Comparison of ENCODE assay signal across 9 cellular contexts in genomic region chr17:81901167-81902022, GRCh38. TPM values are rescaled to one million over a fixed set of nuclear protein-coding genes. Genes with fewer than 3 reads are reported as not detected.
DNase-seq lines count a peak whose midpoint lies in the region; ATAC-seq, FAIRE-seq and TF ChIP-seq lines count a peak whose summit lies in the region.
"Had no signal": no experiment of that assay in that cellular context is flagged by ENCODE, and none has a peak within 500 bp of the region (broad histone marks: within the 10 kb centered on the region; RNA-seq: fewer than 3 reads in every experiment).

No MANE protein-coding gene starts in this region.

- POLR2A ChIA-PET in activated CD4-positive, alpha-beta T cell treated with anti-CD3 and anti-CD28 coated beads for 36 hours (lab: Charles Lee) = no interaction called here

- H3K27ac Mint-ChIP-seq in activated CD4-positive, alpha-beta T cell treated with anti-CD3 and anti-CD28 coated beads for 36 hours = no peak overlapping the region
- H3K27ac Mint-ChIP-seq in activated naive CD8-positive, alpha-beta T cell treated with anti-CD3 and anti-CD28 coated beads, Interleukin-2, amount 50 U/mL, for 24 hours = no peak overlapping the region
- no peak overlapping the region for H3K27ac Mint-ChIP-seq in stimulated activated memory B cell treated with anti-CD40 and anti-IgM and Interleukin-4, amounts not matched to agents 10 μg/mL and 1 μg/mL and 100 μg/mL, for 72 hours
- no peak overlapping the region for H3K27ac Mint-ChIP-seq in endothelial cell (ENCODE audit: unreplicated experiment)

- no peak for DNase-seq in activated CD4-positive, alpha-beta T cell treated with anti-CD3 and anti-CD28 coated beads for 36 hours
- no peak for DNase-seq in activated CD4-positive, alpha-beta T cell treated with anti-CD3 and anti-CD28 coated beads for 4 hours
- no peak for DNase-seq in activated naive CD8-positive, alpha-beta T cell treated with anti-CD3 and anti-CD28 coated beads, Interleukin-2, amount 50 U/mL, for 24 hours
- DNase-seq in left lobe of liver (ENCODE audit: low spot score) (no peak), ecto neural progenitor cell (ENCODE audit: low spot score) (no peak), HTR-8/SVneo (ENCODE audit: insufficient read length, low spot score) (no peak), endothelial cell (ENCODE audit: low spot score) (no peak)
- DNase-seq: activated CD4-positive, alpha-beta T cell treated with anti-CD3 and anti-CD28 coated beads for 48 hours had no signal

- peaks cover 5% of the 10 kb centered on the region for H3K27me3 Mint-ChIP-seq in activated CD4-positive, alpha-beta T cell treated with anti-CD3 and anti-CD28 coated beads for 36 hours
- H3K27me3 Mint-ChIP-seq in activated naive CD8-positive, alpha-beta T cell treated with anti-CD3 and anti-CD28 coated beads, Interleukin-2, amount 50 U/mL, for 24 hours = peaks cover 7% of the 10 kb centered on the region
- peaks cover 14% of the 10 kb centered on the region for H3K27me3 Mint-ChIP-seq in stimulated activated memory B cell treated with anti-CD40 and anti-IgM and Interleukin-4, amounts not matched to agents 10 μg/mL and 1 μg/mL and 100 μg/mL, for 72 hours
- peaks cover 14% of the 10 kb centered on the region for H3K27me3 Mint-ChIP-seq in endothelial cell (ENCODE audit: unreplicated experiment)

- peaks cover 5% of the 10 kb centered on the region for H3K4me1 Mint-ChIP-seq in activated CD4-positive, alpha-beta T cell treated with anti-CD3 and anti-CD28 coated beads for 36 hours
- H3K4me1 Mint-ChIP-seq in activated naive CD8-positive, alpha-beta T cell treated with anti-CD3 and anti-CD28 coated beads, Interleukin-2, amount 50 U/mL, for 24 hours = peaks cover 6% of the 10 kb centered on the region
- peaks cover 6% of the 10 kb centered on the region for H3K4me1 Mint-ChIP-seq in stimulated activated memory B cell treated with anti-CD40 and anti-IgM and Interleukin-4, amounts not matched to agents 10 μg/mL and 1 μg/mL and 100 μg/mL, for 72 hours
- H3K4me1 Mint-ChIP-seq in endothelial cell (ENCODE audit: unreplicated experiment) = no peaks in the 10 kb centered on the region

- FAIRE-seq in HTR-8/SVneo (lab: Jason Lieb, UNC) = no peak

- no peaks in the 10 kb centered on the region for H3K9me3 Mint-ChIP-seq in activated CD4-positive, alpha-beta T cell treated with anti-CD3 and anti-CD28 coated beads for 36 hours (ENCODE audit: low read depth)
- no peaks in the 10 kb centered on the region for H3K9me3 Mint-ChIP-seq in activated naive CD8-positive, alpha-beta T cell treated with anti-CD3 and anti-CD28 coated beads, Interleukin-2, amount 50 U/mL, for 24 hours
- H3K9me3 Mint-ChIP-seq in stimulated activated memory B cell treated with anti-CD40 and anti-IgM and Interleukin-4, amounts not matched to agents 10 μg/mL and 1 μg/mL and 100 μg/mL, for 72 hours = no peaks in the 10 kb centered on the region
- no peaks in the 10 kb centered on the region for H3K9me3 Mint-ChIP-seq in endothelial cell (ENCODE audit: unreplicated experiment)

- TF ChIP-seq CTCF in endothelial cell (IDR thresholded peaks at IDR 0.05; ENCODE audit: unreplicated experiment) = no peak

- intact Hi-C loops in activated CD4-positive, alpha-beta T cell treated with anti-CD3 and anti-CD28 coated beads for 36 hours (cut with DNase I, micrococcal nuclease) = no loop called here

- ATAC-seq in activated CD4-positive, alpha-beta T cell treated with anti-CD3 and anti-CD28 coated beads for 36 hours = peak; percentile 6
- peak; percentile 21 for ATAC-seq in activated naive CD8-positive, alpha-beta T cell treated with anti-CD3 and anti-CD28 coated beads, Interleukin-2, amount 50 U/mL, for 24 hours
- peak; percentile 4 for ATAC-seq in left lobe of liver
- ATAC-seq in stimulated activated memory B cell treated with anti-CD40 and anti-IgM and Interleukin-4, amounts not matched to agents 10 μg/mL and 1 μg/mL and 100 μg/mL, for 72 hours = peak; percentile 9

- no peak overlapping the region for H3K4me3 Mint-ChIP-seq in activated CD4-positive, alpha-beta T cell treated with anti-CD3 and anti-CD28 coated beads for 36 hours
- H3K4me3 Mint-ChIP-seq in activated naive CD8-positive, alpha-beta T cell treated with anti-CD3 and anti-CD28 coated beads, Interleukin-2, amount 50 U/mL, for 24 hours = no peak overlapping the region
- H3K4me3 Mint-ChIP-seq in stimulated activated memory B cell treated with anti-CD40 and anti-IgM and Interleukin-4, amounts not matched to agents 10 μg/mL and 1 μg/mL and 100 μg/mL, for 72 hours = no peak overlapping the region
- H3K4me3 Mint-ChIP-seq in endothelial cell (ENCODE audit: unreplicated experiment) = no peak overlapping the region

- peaks cover 33% of the 10 kb centered on the region for H3K36me3 Mint-ChIP-seq in activated CD4-positive, alpha-beta T cell treated with anti-CD3 and anti-CD28 coated beads for 36 hours (ENCODE audit: low read depth)
- H3K36me3 Mint-ChIP-seq in activated naive CD8-positive, alpha-beta T cell treated with anti-CD3 and anti-CD28 coated beads, Interleukin-2, amount 50 U/mL, for 24 hours (ENCODE audit: low read depth) = peaks cover 12% of the 10 kb centered on the region
- H3K36me3 Mint-ChIP-seq in stimulated activated memory B cell treated with anti-CD40 and anti-IgM and Interleukin-4, amounts not matched to agents 10 μg/mL and 1 μg/mL and 100 μg/mL, for 72 hours = peaks cover 37% of the 10 kb centered on the region
- H3K36me3 Mint-ChIP-seq in endothelial cell (ENCODE audit: low read depth, unreplicated experiment) = peaks cover 16% of the 10 kb centered on the region

- CTCF ChIA-PET in activated CD4-positive, alpha-beta T cell treated with anti-CD3 and anti-CD28 coated beads for 36 hours (lab: Charles Lee) = interaction anchor here (0.5 kb wide), 1 partner anchor 262 kb away, joined by 3 read pairs; no protein-coding TSS in a partner anchor

RNA-seq across cellular contexts. Expression of gene NPB, which starts 0.6 kb away (rescaled TPM):
- total RNA-seq in activated CD4-positive, alpha-beta T cell treated with anti-CD3 and anti-CD28 coated beads for 36 hours = under 1 TPM in 1 of 2 experiments, not detected in 1; 0.14 TPM
- total RNA-seq in left lobe of liver (0.13 TPM), endothelial cell (ENCODE audit: unreplicated experiment) (0.56 TPM)

RNA-seq across cellular contexts. Expression of gene PCYT2, which starts 9.8 kb away (rescaled TPM):
- 10 to 100 TPM; 19.7 to 24.0 TPM for total RNA-seq in activated CD4-positive, alpha-beta T cell treated with anti-CD3 and anti-CD28 coated beads for 36 hours
- 113 TPM for total RNA-seq in left lobe of liver
- 26.8 TPM for total RNA-seq in endothelial cell (ENCODE audit: unreplicated experiment)

RNA-seq across cellular contexts. Expression of gene ANAPC11, which starts 9.9 kb away (rescaled TPM):
- 100 to 1,000 TPM in 1 of 2 experiments, 10 to 100 TPM in 1; 79.9 to 131 TPM for total RNA-seq in activated CD4-positive, alpha-beta T cell treated with anti-CD3 and anti-CD28 coated beads for 36 hours
- total RNA-seq in left lobe of liver = 95.7 TPM
- 121 TPM for total RNA-seq in endothelial cell (ENCODE audit: unreplicated experiment)

RNA-seq across cellular contexts. Expression of gene ALYREF, which starts 10.0 kb away (rescaled TPM):
- total RNA-seq in activated CD4-positive, alpha-beta T cell treated with anti-CD3 and anti-CD28 coated beads for 36 hours = 100 to 1,000 TPM; 197 to 230 TPM
- total RNA-seq in left lobe of liver (14.5 TPM), endothelial cell (ENCODE audit: unreplicated experiment) (127 TPM)

RNA-seq across cellular contexts. Expression of gene SIRT7, which starts 16.6 kb away (rescaled TPM):
- 10 to 100 TPM; 29.3 to 31.8 TPM for total RNA-seq in activated CD4-positive, alpha-beta T cell treated with anti-CD3 and anti-CD28 coated beads for 36 hours
- total RNA-seq in left lobe of liver = 18.0 TPM
- 14.4 TPM for total RNA-seq in endothelial cell (ENCODE audit: unreplicated experiment)
